Comparison of ENCODE assay signal across 13 cellular contexts in genomic region chrX:773292-774025, GRCh38.
DNase-seq lines count a peak whose midpoint lies in the region; ATAC-seq and TF ChIP-seq lines count a peak whose summit lies in the region.
"Had no signal": no experiment of that assay in that cellular context is flagged by ENCODE, and none has a peak within 500 bp of the region (broad histone marks: within the 10 kb centered on the region; RNA-seq: fewer than 3 reads in every experiment).

No MANE protein-coding gene starts in this region.

- TF ChIP-seq POLR2A in stomach (IDR thresholded peaks at IDR 0.05): no peak

- TF ChIP-seq CTCF in HEK293 (tag by site-specific recombination; IDR thresholded peaks at IDR 0.05) (no peak), chondrocyte (IDR thresholded peaks at IDR 0.05) (no peak), stomach (IDR thresholded peaks at IDR 0.05) (no peak), mucosa of descending colon (IDR thresholded peaks at IDR 0.05) (no peak)

- CTCF ChIA-PET in HEK293 (lab: Yijun Ruan, JAX): no interaction called here

- no peaks in the 10 kb centered on the region for H3K27me3 ChIP-seq in stomach

- no peak for ATAC-seq in mucosa of descending colon
- ATAC-seq: CD8-positive, alpha-beta T cell had no signal

- no peaks in the 10 kb centered on the region for H3K36me3 Mint-ChIP-seq in chondrocyte (ENCODE audit: low read depth)
- H3K36me3 Mint-ChIP-seq: CD14-positive monocyte; CD8-positive, alpha-beta T cell had no signal

- H3K4me1 ChIP-seq in HEK293 (ENCODE audit: control insufficient read depth, insufficient read depth, low read length) (no peaks in the 10 kb centered on the region), stomach (no peaks in the 10 kb centered on the region), mucosa of descending colon (ENCODE audit: low read depth) (no peaks in the 10 kb centered on the region)
- H3K4me1 ChIP-seq: Caco-2 had no signal

- H3K36me3 ChIP-seq in HEK293 (ENCODE audit: control insufficient read depth in 2 of 2, insufficient read depth in 1 of 2, low read length in 2 of 2): no peaks in the 10 kb centered on the region
- no peaks in the 10 kb centered on the region for H3K36me3 ChIP-seq in stomach
- H3K36me3 ChIP-seq in mucosa of descending colon (ENCODE audit: low read depth): no peaks in the 10 kb centered on the region

- DNase-seq in chondrocyte (ENCODE audit: low spot score) (peak; percentile 29), mesenteric fat pad (ENCODE audit: low spot score) (peak; percentile 78), stomach (peak; percentile 17), NCI-H1105 treated with DMSO at 0.1 percent for 48 hours (lab: John Stamatoyannopoulos, UW) (no peak), mucosa of descending colon (no peak)
- no peak for DNase-seq in activated CD4-positive, alpha-beta T cell treated with anti-CD3 and anti-CD28 coated beads for 4 hours
- DNase-seq: Caco-2; CD8-positive, alpha-beta T cell; DMS53; HCEC 1CT had no signal

- 70 to 84% (median 78%) methylated on average over 9 of the region's 9 CpGs for WGBS in stomach, 5 donors

- no peaks in the 10 kb centered on the region for H3K4me1 Mint-ChIP-seq in chondrocyte (ENCODE audit: low read depth)
- H3K4me1 Mint-ChIP-seq: CD14-positive monocyte had no signal

- POLR2A ChIA-PET in HEK293 (lab: Yijun Ruan, JAX): no interaction called here

- no peak overlapping the region for H3K27ac ChIP-seq in HEK293 (ENCODE audit: extremely low read depth, low read depth, low read length)
- H3K27ac ChIP-seq in stomach: no peak overlapping the region
- H3K27ac ChIP-seq: HL-60 had no signal

- H3K4me3 ChIP-seq in HEK293 (ENCODE audit: low read depth, low read length) (no peak overlapping the region), stomach (no peak overlapping the region), mucosa of descending colon (no peak overlapping the region)

- no peaks in the 10 kb centered on the region for H3K9me3 Mint-ChIP-seq in chondrocyte (ENCODE audit: low read depth)

- H3K4me3 Mint-ChIP-seq in chondrocyte (ENCODE audit: unreplicated experiment): no peak overlapping the region
- H3K4me3 Mint-ChIP-seq: CD14-positive monocyte; CD8-positive, alpha-beta T cell had no signal

- intact Hi-C loops in stomach (cut with DNase I; ENCODE audit: low total_unique reads): no loop called here
- intact Hi-C loops in mucosa of descending colon (cut with DNase I, micrococcal nuclease): no loop called here

- TF ChIP-seq EP300 in stomach (IDR thresholded peaks at IDR 0.05): no peak

- H3K27me3 Mint-ChIP-seq in chondrocyte (ENCODE audit: low read depth): peaks cover 37% of the 10 kb centered on the region

- no peak overlapping the region for H3K27ac Mint-ChIP-seq in chondrocyte (ENCODE audit: unreplicated experiment)
- H3K27ac Mint-ChIP-seq: CD14-positive monocyte; CD8-positive, alpha-beta T cell had no signal

- no peaks in the 10 kb centered on the region for H3K9me3 ChIP-seq in HEK293 (ENCODE audit: control insufficient read depth, insufficient read depth, low read depth, low read length)
- peaks cover 0 to 58% (median 3%) of the 10 kb centered on the region in 4 donors for H3K9me3 ChIP-seq in stomach
- no peaks in the 10 kb centered on the region for H3K9me3 ChIP-seq in mucosa of descending colon

TF ChIP-seq in HEK293, 187 proteins besides CTCF, POLR2A, EP300 and RAD21:
- TF ChIP-seq ATF2 (tag by site-specific recombination; IDR thresholded peaks at IDR 0.05; ENCODE audit: low read depth) (no peak), MYNN (tag by site-specific recombination; IDR thresholded peaks at IDR 0.05; ENCODE audit: borderline replicate concordance) (no peak), ZNF558 (tag by site-specific recombination; IDR thresholded peaks at IDR 0.05) (no peak), ZNF366 (tag by site-specific recombination; conservative IDR thresholded peaks at IDR 0.05) (peak; percentile 72)
TF ChIP-seq in HEK293: peak in this region for 1.

Comparison
In these comparisons a context has a peak if more than half of its experiments do, and no peak if none do; other contexts are left out.
1. DNase-seq: peak in chondrocyte (single experiment), mesenteric fat pad (single experiment) and stomach (single experiment); none in NCI-H1105 treated with DMSO at 0.1 percent for 48 hours (single experiment), mucosa of descending colon (0 of 3) and activated CD4-positive, alpha-beta T cell treated with anti-CD3 and anti-CD28 coated beads for 4 hours (0 of 2).